Comparison of ENCODE assay signal across 17 cellular contexts in the genomic region with DNA sequence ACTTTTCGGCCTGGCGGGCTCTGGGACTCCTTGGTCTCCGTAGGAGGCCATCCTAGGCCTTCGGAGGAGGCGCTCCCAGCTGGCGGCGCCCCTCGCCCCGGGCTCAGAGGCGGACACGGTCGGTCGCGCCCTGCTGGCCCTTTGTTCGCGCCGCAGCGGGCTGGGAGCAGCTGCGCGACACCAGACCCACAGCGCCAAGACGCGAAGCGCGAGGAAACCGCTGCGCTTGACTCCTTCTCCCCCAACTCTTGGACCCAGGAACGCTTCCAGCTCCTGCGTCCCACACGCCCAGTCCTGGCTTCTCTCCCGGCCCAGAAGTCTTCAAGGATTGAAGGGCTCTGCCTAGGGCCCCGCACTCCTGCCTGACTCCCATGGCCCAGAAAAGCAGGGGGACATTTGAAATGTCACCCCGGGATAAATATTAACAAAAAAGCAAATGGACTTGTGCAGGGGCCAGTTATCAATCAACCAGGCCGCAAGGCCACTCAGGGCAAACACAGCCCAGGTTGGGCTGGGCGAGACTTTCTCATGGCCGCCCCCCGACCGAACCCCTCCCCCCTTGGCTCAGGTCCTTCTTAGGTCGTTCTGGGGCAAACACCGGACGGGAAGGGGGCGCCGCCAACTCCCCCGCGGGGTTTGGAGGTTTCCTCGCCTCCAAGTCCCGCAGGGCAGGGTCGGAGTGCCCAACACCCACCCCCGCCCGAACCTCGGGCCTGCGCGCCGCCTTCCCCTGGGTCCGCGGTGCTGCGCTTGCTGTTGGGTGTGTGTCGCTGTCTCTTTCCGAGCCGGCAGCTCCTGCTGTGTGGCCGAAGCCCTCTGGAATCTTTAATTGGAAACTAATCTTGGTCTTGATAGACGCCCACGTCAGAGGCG. TPM values are rescaled to one million over a fixed set of nuclear protein-coding genes. Genes with fewer than 3 reads are reported as not detected.
DNase-seq lines count a peak whose midpoint lies in the region.
"Had no signal": no experiment of that assay in that cellular context is flagged by ENCODE, and none has a peak within 500 bp of the region (broad histone marks: within the 10 kb centered on the region; RNA-seq: fewer than 3 reads in every experiment).

No MANE protein-coding gene starts in this region.

- DNase-seq in NCI-H2081 (lab: John Stamatoyannopoulos, UW) = peak; percentile 15 to 40
- no peak for DNase-seq in NCI-H2081 treated with DMSO at 0.1 percent for 48 hours (lab: John Stamatoyannopoulos, UW)
- DNase-seq in neuronal stem cell (ENCODE audit: low spot score) = peak; percentile 23
- no peak for DNase-seq in NCI-H1694 (lab: John Stamatoyannopoulos, UW)
- DNase-seq in NCI-H2171 treated with DMSO at 0.1 percent for 48 hours (lab: John Stamatoyannopoulos, UW) = no peak
- DNase-seq in activated T-helper 2 cell treated with anti-CD3 and anti-CD28 coated beads, Interferon-gamma antibody, Interleukin-2, Interleukin-4, amounts not matched to agents 10 μg/mL and 5 μg/mL and 100 μg/mL, durations not matched to agents 14 hours and 24 hours and 36 hours (ENCODE audit: low spot score) = no peak
- DNase-seq: activated gamma-delta T cell treated with Interleukin-2 at 50 U/mL for 16 hours; effector memory CD8-positive, alpha-beta T cell; foreskin melanocyte; NCI-H1048; PC-3; stimulated activated CD4-positive, alpha-beta T cell treated with anti-CD3 and anti-CD28 coated beads, Interleukin-4, amount 100 ng/mL, for 4 hours had no signal

- no peak overlapping the region for H4K8ac ChIP-seq in neuronal stem cell (ENCODE audit: low read depth, low read length)

- peak overlapping the region; percentile 5 for H2BK12ac ChIP-seq in neuronal stem cell (ENCODE audit: low read length)

- no peaks in the 10 kb centered on the region for H3K36me3 ChIP-seq in HUES48 (ENCODE audit: control insufficient read depth, insufficient read depth, low read length)
- H3K36me3 ChIP-seq in iPS-15b (ENCODE audit: control insufficient read depth, insufficient read depth, low read length) = no peaks in the 10 kb centered on the region
- no peaks in the 10 kb centered on the region for H3K36me3 ChIP-seq in neuronal stem cell (replicated peaks in 1 of 2; ENCODE audit: control insufficient read depth in 2 of 2, insufficient read depth in 2 of 2, low read length in 2 of 2)
- H3K36me3 ChIP-seq: right atrium auricular region had no signal

- H4K91ac ChIP-seq in neuronal stem cell (ENCODE audit: low read depth, low read length, poor library complexity) = no peak overlapping the region

- no peak overlapping the region for H3K4ac ChIP-seq in neuronal stem cell (ENCODE audit: low read length)

- no peak overlapping the region for H2BK120ac ChIP-seq in neuronal stem cell (ENCODE audit: low read depth, low read length)

- peak overlapping the region; percentile 60 for H2BK15ac ChIP-seq in neuronal stem cell (ENCODE audit: low read length)

- H3K27me3 Mint-ChIP-seq in activated T-helper 2 cell treated with anti-CD3 and anti-CD28 coated beads, Interferon-gamma antibody, Interleukin-2, Interleukin-4, amounts not matched to agents 10 μg/mL and 5 μg/mL and 100 μg/mL, durations not matched to agents 14 hours and 24 hours and 36 hours (ENCODE audit: low read depth) = peaks cover 86% of the 10 kb centered on the region

- no peaks in the 10 kb centered on the region for H3K79me1 ChIP-seq in neuronal stem cell (ENCODE audit: low read depth, low read length)

- WGBS in neuronal stem cell (ENCODE audit: extremely low coverage in 2 of 2, insufficient read length in 2 of 2, insufficient replicate concordance in 1 of 2), 2 donors = no CpG with 5 or more reads among the region's 64 CpGs

- peak overlapping the region; percentile 78 for H3K18ac ChIP-seq in neuronal stem cell (ENCODE audit: low read length)

- H3K4me3 Mint-ChIP-seq in activated T-helper 2 cell treated with anti-CD3 and anti-CD28 coated beads, Interferon-gamma antibody, Interleukin-2, Interleukin-4, amounts not matched to agents 10 μg/mL and 5 μg/mL and 100 μg/mL, durations not matched to agents 14 hours and 24 hours and 36 hours (ENCODE audit: low read depth) = no peak overlapping the region

- H2BK5ac ChIP-seq in neuronal stem cell (ENCODE audit: low read length) = no peak overlapping the region

- no peaks in the 10 kb centered on the region for H3K36me3 Mint-ChIP-seq in activated T-helper 2 cell treated with anti-CD3 and anti-CD28 coated beads, Interferon-gamma antibody, Interleukin-2, Interleukin-4, amounts not matched to agents 10 μg/mL and 5 μg/mL and 100 μg/mL, durations not matched to agents 14 hours and 24 hours and 36 hours (ENCODE audit: low read depth)

- H3K4me1 Mint-ChIP-seq in activated T-helper 2 cell treated with anti-CD3 and anti-CD28 coated beads, Interferon-gamma antibody, Interleukin-2, Interleukin-4, amounts not matched to agents 10 μg/mL and 5 μg/mL and 100 μg/mL, durations not matched to agents 14 hours and 24 hours and 36 hours (ENCODE audit: low read depth) = peaks cover 6% of the 10 kb centered on the region

- H3K4me3 ChIP-seq in HUES48 (ENCODE audit: low read depth, low read length) (peak overlapping the region; percentile 60), iPS-15b (ENCODE audit: low read depth, low read length) (peak overlapping the region; percentile 58), neuronal stem cell (ENCODE audit: low read length in 2 of 2) (peak overlapping the region in 1 of 2 donors; percentile 4)
- H3K4me3 ChIP-seq: A549, right atrium auricular region had no signal

- H2AK5ac ChIP-seq in neuronal stem cell (ENCODE audit: low read depth, low read length) = peak overlapping the region; percentile 60

- H3K9me3 ChIP-seq in HUES48 (ENCODE audit: control insufficient read depth, insufficient read depth, low read length) (no peaks in the 10 kb centered on the region), iPS-15b (ENCODE audit: control insufficient read depth, insufficient read depth, low read length) (no peaks in the 10 kb centered on the region), neuronal stem cell (replicated peaks in 1 of 2; ENCODE audit: control insufficient read depth in 2 of 2, insufficient read depth in 1 of 2, low read depth in 1 of 2, low read length in 2 of 2) (peaks cover 0 to 2% of the 10 kb centered on the region in 2 donors)
- H3K9me3 ChIP-seq: A549, right atrium auricular region had no signal

- no peaks in the 10 kb centered on the region for H3K9me3 Mint-ChIP-seq in activated T-helper 2 cell treated with anti-CD3 and anti-CD28 coated beads, Interferon-gamma antibody, Interleukin-2, Interleukin-4, amounts not matched to agents 10 μg/mL and 5 μg/mL and 100 μg/mL, durations not matched to agents 14 hours and 24 hours and 36 hours
- H3K9me3 Mint-ChIP-seq: effector memory CD8-positive, alpha-beta T cell had no signal

- H3K4me2 ChIP-seq in neuronal stem cell (ENCODE audit: insufficient read depth, low read length, poor library complexity, severe bottlenecking) = peak overlapping the region; percentile 61

- H3K9ac ChIP-seq in HUES48 (ENCODE audit: low read depth, low read length) (no peak overlapping the region), iPS-15b (ENCODE audit: low read depth, low read length) (no peak overlapping the region), neuronal stem cell (ENCODE audit: low read depth, low read length, poor library complexity) (peak overlapping the region; percentile 18)

- no peak overlapping the region for H3K27ac Mint-ChIP-seq in activated T-helper 2 cell treated with anti-CD3 and anti-CD28 coated beads, Interferon-gamma antibody, Interleukin-2, Interleukin-4, amounts not matched to agents 10 μg/mL and 5 μg/mL and 100 μg/mL, durations not matched to agents 14 hours and 24 hours and 36 hours
- H3K27ac Mint-ChIP-seq: effector memory CD8-positive, alpha-beta T cell had no signal

- peak overlapping the region; percentile 50 for H3K14ac ChIP-seq in neuronal stem cell (ENCODE audit: low read length)

- peak overlapping the region; percentile 34 for H3K23ac ChIP-seq in neuronal stem cell (ENCODE audit: low read depth, low read length, poor library complexity)

- H3K27ac ChIP-seq in HUES48 (ENCODE audit: low read depth, low read length) = no peak overlapping the region
- H3K27ac ChIP-seq in neuronal stem cell (replicated peaks; ENCODE audit: low read length) = no peak overlapping the region
- H3K27ac ChIP-seq: A549, right atrium auricular region, VCaP had no signal

- H3K27me3 ChIP-seq in HUES48 (ENCODE audit: control insufficient read depth, insufficient read depth, low read length) = peaks cover 99% of the 10 kb centered on the region
- peaks cover 99% of the 10 kb centered on the region for H3K27me3 ChIP-seq in iPS-15b (ENCODE audit: control insufficient read depth, insufficient read depth, low read length)
- peaks cover 53 to 79% (median 66%) of the 10 kb centered on the region in 3 experiments for H3K27me3 ChIP-seq in neuronal stem cell (ENCODE audit: control insufficient read depth in 3 of 3, insufficient read depth in 3 of 3, low read depth in 1 of 3, low read length in 3 of 3)

- H3K4me1 ChIP-seq in HUES48 (ENCODE audit: control insufficient read depth, insufficient read depth, low read length) (peaks cover 62% of the 10 kb centered on the region), iPS-15b (ENCODE audit: control insufficient read depth, insufficient read depth, low read length) (peaks cover 16% of the 10 kb centered on the region), neuronal stem cell (ENCODE audit: control insufficient read depth in 2 of 2, insufficient read depth in 1 of 2, low read depth in 1 of 2, low read length in 2 of 2) (peaks cover 31 to 39% of the 10 kb centered on the region in 2 donors)

- intact Hi-C loops in activated T-helper 2 cell treated with anti-CD3 and anti-CD28 coated beads, Interferon-gamma antibody, Interleukin-2, Interleukin-4, amounts not matched to agents 10 μg/mL and 5 μg/mL and 100 μg/mL, durations not matched to agents 14 hours and 24 hours and 36 hours (cut with micrococcal nuclease) = loop anchor here (2.0 to 5.0 kb wide), 2 partner anchors 16 to 412 kb away; no protein-coding TSS in a partner anchor

- H2AFZ ChIP-seq in neuronal stem cell (ENCODE audit: low read length) = peak overlapping the region; percentile 34

RNA-seq across cellular contexts. Expression of gene ONECUT1, which starts 5.1 kb away (rescaled TPM):
- 0.24 TPM for polyA plus RNA-seq in neuronal stem cell (2013, experiment 1 of 2)
- polyA plus RNA-seq in neuronal stem cell (2013, experiment 2 of 2) = 0.24 TPM
- total RNA-seq in activated T-helper 2 cell treated with anti-CD3 and anti-CD28 coated beads, Interferon-gamma antibody, Interleukin-2, Interleukin-4, amounts not matched to agents 10 μg/mL and 5 μg/mL and 100 μg/mL, durations not matched to agents 14 hours and 24 hours and 36 hours = not detected in 2 replicates
- total RNA-seq: PC-3, right atrium auricular region had no signal

Comparison
In these comparisons a context has a peak if more than half of its experiments do, and no peak if none do; other contexts are left out.
1. DNase-seq: peak in NCI-H2081 (2 of 2) and neuronal stem cell (single experiment); none in NCI-H2081 treated with DMSO at 0.1 percent for 48 hours (single experiment), NCI-H1694 (single experiment), NCI-H2171 treated with DMSO at 0.1 percent for 48 hours (single experiment) and activated T-helper 2 cell treated with anti-CD3 and anti-CD28 coated beads, Interferon-gamma antibody, Interleukin-2, Interleukin-4, amounts not matched to agents 10 μg/mL and 5 μg/mL and 100 μg/mL, durations not matched to agents 14 hours and 24 hours and 36 hours (single experiment).